14 cellular contexts compared by ENCODE assay signal in genomic region chr4:136651278-136651667, GRCh38.
DNase-seq lines count a peak whose midpoint lies in the region; ATAC-seq, FAIRE-seq and TF ChIP-seq lines count a peak whose summit lies in the region.
"Had no signal": no experiment of that assay in that cellular context is flagged by ENCODE, and none has a peak within 500 bp of the region (broad histone marks: within the 10 kb centered on the region; RNA-seq: fewer than 3 reads in every experiment).

No MANE protein-coding gene starts in this region.

- intact Hi-C loops in endothelial cell of umbilical vein (cut with micrococcal nuclease): loop anchor here (5.0 to 10.0 kb wide), 3 partner anchors 164 to 286 kb away; no protein-coding TSS in a partner anchor

- POLR2A ChIA-PET in endothelial cell of umbilical vein (lab: Charles Lee): no interaction called here
- POLR2A ChIA-PET in HEK293T (lab: Yijun Ruan, JAX): no interaction called here

- H3K36me3 ChIP-seq in endothelial cell of umbilical vein (ENCODE audit: control insufficient read depth in 2 of 2, extremely low read depth in 1 of 2, insufficient read depth in 2 of 2, low read length in 2 of 2): no peaks in the 10 kb centered on the region
- H3K36me3 ChIP-seq: adrenal gland had no signal

- H3K27ac ChIP-seq in endothelial cell of umbilical vein (ENCODE audit: insufficient read depth, low read depth, low read length): peak overlapping the region; percentile 54
- H3K27ac ChIP-seq: adrenal gland had no signal

- peak; percentile 32 for ATAC-seq in GM19467 (IDR thresholded peaks at IDR 0.05; ENCODE audit: unreplicated experiment)
- ATAC-seq in omental fat pad (ENCODE audit: low FRiP score): no peak

- no peak overlapping the region for H3K9ac ChIP-seq in endothelial cell of umbilical vein (replicated peaks; ENCODE audit: extremely low read depth, insufficient read depth, low read length)

- no TSS peak for BruUV-seq in endothelial cell of umbilical vein (replicated peaks; lab: Mats Ljungman, UMichigan)

- DNase-seq in DMS53 (lab: John Stamatoyannopoulos, UW) (peak; percentile 46), HS-5 (ENCODE audit: low read depth) (peak; percentile 2), endothelial cell of umbilical vein (ENCODE audit: low read depth, low spot score) (peak; percentile 73), NCI-H2171 (lab: John Stamatoyannopoulos, UW) (no peak), NK-92 (lab: John Stamatoyannopoulos, UW; ENCODE audit: unreplicated experiment) (no peak), HEK293T (ENCODE audit: extremely low spot score) (no peak), omental fat pad (ENCODE audit: low spot score) (no peak)
- DNase-seq: activated CD4-positive, alpha-beta T cell treated with anti-CD3 and anti-CD28 coated beads, Interleukin-2, amount 10 ng/mL, durations not matched to agents 7 days and 5 days; activated T-cell treated with anti-CD3 and anti-CD28 coated beads, Interleukin-2, amount 50 U/mL, for 48 hours; adrenal gland; foreskin melanocyte; NCI-H524 treated with DMSO at 0.1 percent for 48 hours; stimulated activated CD4-positive, alpha-beta T cell treated with anti-CD3 and anti-CD28 coated beads, Interleukin-12 subunit alpha, Interleukin-12 subunit beta, amount 100 ng/mL, for 4 hours had no signal

- no peaks in the 10 kb centered on the region for H3K79me2 ChIP-seq in endothelial cell of umbilical vein (ENCODE audit: control insufficient read depth, insufficient read depth, low read length)

- H2AFZ ChIP-seq in endothelial cell of umbilical vein (ENCODE audit: low read depth, low read length): peak overlapping the region; percentile 70

- no peaks in the 10 kb centered on the region for H4K20me1 ChIP-seq in endothelial cell of umbilical vein (replicated peaks; ENCODE audit: control insufficient read depth, extremely low read depth, insufficient read depth, low read length)

- TF ChIP-seq CTCF in endothelial cell of umbilical vein (IDR thresholded peaks at IDR 0.05; ENCODE audit: extremely low read depth in 1 of 2, insufficient read depth in 1 of 2, low read depth in 1 of 2, low read length in 2 of 2): no peak
- no peak for TF ChIP-seq CTCF in omental fat pad (IDR thresholded peaks at IDR 0.05)

- no peaks in the 10 kb centered on the region for H3K9me3 ChIP-seq in endothelial cell of umbilical vein (replicated peaks; ENCODE audit: control insufficient read depth, insufficient read depth, low read length)
- H3K9me3 ChIP-seq: adrenal gland had no signal

- no peaks in the 10 kb centered on the region for H3K9me1 ChIP-seq in endothelial cell of umbilical vein (replicated peaks; ENCODE audit: control insufficient read depth, extremely low read depth, insufficient read depth, low read length)

- H3K4me3 ChIP-seq in endothelial cell of umbilical vein (replicated peaks in 1 of 3; ENCODE audit: insufficient read depth in 1 of 3, low read depth in 1 of 3, low read length in 3 of 3): no peak overlapping the region
- H3K4me3 ChIP-seq: adrenal gland had no signal

- peaks cover 16% of the 10 kb centered on the region for H3K4me1 ChIP-seq in endothelial cell of umbilical vein (ENCODE audit: control insufficient read depth, extremely low read depth, insufficient read depth, low read length)
- H3K4me1 ChIP-seq: adrenal gland had no signal

- CTCF ChIA-PET in endothelial cell of umbilical vein (lab: Charles Lee) (interaction anchor here (1.2 to 1.7 kb wide), 2 partner anchors 12 to 213 kb away, joined by 4 read pairs; no protein-coding TSS in a partner anchor), HEK293T (lab: Yijun Ruan, JAX) (no interaction called here)

- H3K27me3 ChIP-seq in endothelial cell of umbilical vein (ENCODE audit: control insufficient read depth in 2 of 2, insufficient read depth in 2 of 2, low read length in 2 of 2): no peaks in the 10 kb centered on the region
- H3K27me3 ChIP-seq: adrenal gland had no signal

- dilution Hi-C loops in endothelial cell of umbilical vein (cut with MboI; ENCODE audit: extremely low pct_ligation_motif_present, low sequenced_read_pairs): no loop called here

- no peak for TF ChIP-seq POLR2A in endothelial cell of umbilical vein (IDR thresholded peaks at IDR 0.05; ENCODE audit: low read depth, low read length)

- peak; percentile 55 for FAIRE-seq in endothelial cell of umbilical vein (lab: Jason Lieb, UNC)

- peak overlapping the region; percentile 9 for H3K4me2 ChIP-seq in endothelial cell of umbilical vein (ENCODE audit: insufficient read depth, low read length)

TF ChIP-seq in endothelial cell of umbilical vein, 7 proteins besides CTCF, POLR2A, EP300 and RAD21:
- TF ChIP-seq FOS (IDR thresholded peaks at IDR 0.05; ENCODE audit: borderline replicate concordance, insufficient read depth, low read length): peak; percentile 65
- TF ChIP-seq JUN (IDR thresholded peaks at IDR 0.05; ENCODE audit: borderline replicate concordance, insufficient read depth, insufficient read length, low read depth): peak; percentile 29
- TF ChIP-seq GATA2 (IDR thresholded peaks at IDR 0.05; ENCODE audit: insufficient read depth, insufficient read length, low read depth, low read length): no peak

TF ChIP-seq in HEK293T, 16 proteins besides CTCF, POLR2A, EP300 and RAD21:
- TF ChIP-seq ZNF384 (IDR thresholded peaks at IDR 0.05): no peak

Comparison
In these comparisons a context has a peak if more than half of its experiments do, and no peak if none do; other contexts are left out.
1. DNase-seq: peak in DMS53 (single experiment), HS-5 (single experiment) and endothelial cell of umbilical vein (single experiment); none in NCI-H2171 (single experiment), NK-92 (single experiment), HEK293T (single experiment) and omental fat pad (single experiment).